In the genomic region with DNA sequence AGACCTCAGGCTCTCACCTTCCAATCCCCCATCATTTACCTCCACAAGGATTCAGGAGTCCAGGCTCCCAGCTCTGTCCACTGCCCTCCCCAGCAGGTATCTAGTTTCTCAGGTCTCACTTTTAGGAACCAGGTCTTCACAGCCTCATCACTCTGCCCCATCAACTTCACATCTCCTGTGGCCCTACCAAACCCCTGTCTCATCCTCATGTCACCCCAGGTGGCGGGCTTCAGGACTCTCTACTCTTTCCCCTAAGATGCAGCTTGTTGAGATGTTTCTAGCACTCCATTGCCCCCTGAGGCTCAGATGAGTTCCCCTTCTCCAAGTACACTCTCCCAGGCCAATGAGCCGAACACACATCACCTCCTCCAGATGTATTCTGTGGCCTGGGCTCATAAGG, we compare ENCODE assay signal across 1 cellular context.
TF ChIP-seq lines count a peak whose summit lies in the region.

No MANE protein-coding gene starts in this region.

TF ChIP-seq in WTC11, 78 proteins besides CTCF, POLR2A, EP300 and RAD21 (continued from another document):
- TF ChIP-seq, protein P1, sequence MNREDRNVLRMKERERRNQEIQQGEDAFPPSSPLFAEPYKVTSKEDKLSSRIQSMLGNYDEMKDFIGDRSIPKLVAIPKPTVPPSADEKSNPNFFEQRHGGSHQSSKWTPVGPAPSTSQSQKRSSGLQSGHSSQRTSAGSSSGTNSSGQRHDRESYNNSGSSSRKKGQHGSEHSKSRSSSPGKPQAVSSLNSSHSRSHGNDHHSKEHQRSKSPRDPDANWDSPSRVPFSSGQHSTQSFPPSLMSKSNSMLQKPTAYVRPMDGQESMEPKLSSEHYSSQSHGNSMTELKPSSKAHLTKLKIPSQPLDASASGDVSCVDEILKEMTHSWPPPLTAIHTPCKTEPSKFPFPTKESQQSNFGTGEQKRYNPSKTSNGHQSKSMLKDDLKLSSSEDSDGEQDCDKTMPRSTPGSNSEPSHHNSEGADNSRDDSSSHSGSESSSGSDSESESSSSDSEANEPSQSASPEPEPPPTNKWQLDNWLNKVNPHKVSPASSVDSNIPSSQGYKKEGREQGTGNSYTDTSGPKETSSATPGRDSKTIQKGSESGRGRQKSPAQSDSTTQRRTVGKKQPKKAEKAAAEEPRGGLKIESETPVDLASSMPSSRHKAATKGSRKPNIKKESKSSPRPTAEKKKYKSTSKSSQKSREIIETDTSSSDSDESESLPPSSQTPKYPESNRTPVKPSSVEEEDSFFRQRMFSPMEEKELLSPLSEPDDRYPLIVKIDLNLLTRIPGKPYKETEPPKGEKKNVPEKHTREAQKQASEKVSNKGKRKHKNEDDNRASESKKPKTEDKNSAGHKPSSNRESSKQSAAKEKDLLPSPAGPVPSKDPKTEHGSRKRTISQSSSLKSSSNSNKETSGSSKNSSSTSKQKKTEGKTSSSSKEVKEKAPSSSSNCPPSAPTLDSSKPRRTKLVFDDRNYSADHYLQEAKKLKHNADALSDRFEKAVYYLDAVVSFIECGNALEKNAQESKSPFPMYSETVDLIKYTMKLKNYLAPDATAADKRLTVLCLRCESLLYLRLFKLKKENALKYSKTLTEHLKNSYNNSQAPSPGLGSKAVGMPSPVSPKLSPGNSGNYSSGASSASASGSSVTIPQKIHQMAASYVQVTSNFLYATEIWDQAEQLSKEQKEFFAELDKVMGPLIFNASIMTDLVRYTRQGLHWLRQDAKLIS (CRISPR knock-in tag; IDR thresholded peaks at IDR 0.05; ENCODE audit: borderline replicate concordance) = no peak
- TF ChIP-seq ZNF263 (CRISPR knock-in tag; IDR thresholded peaks at IDR 0.05; ENCODE audit: low read depth) = no peak
- TF ChIP-seq ZNF232 (CRISPR knock-in tag; IDR thresholded peaks at IDR 0.05) = no peak
- no peak for TF ChIP-seq TEAD4 (CRISPR knock-in tag; IDR thresholded peaks at IDR 0.05)
- no peak for TF ChIP-seq NFYB (CRISPR knock-in tag; conservative IDR thresholded peaks at IDR 0.05; ENCODE audit: low read depth)
- TF ChIP-seq TCF7 (CRISPR knock-in tag; IDR thresholded peaks at IDR 0.05; ENCODE audit: low read depth) = no peak
- TF ChIP-seq, protein P2, sequence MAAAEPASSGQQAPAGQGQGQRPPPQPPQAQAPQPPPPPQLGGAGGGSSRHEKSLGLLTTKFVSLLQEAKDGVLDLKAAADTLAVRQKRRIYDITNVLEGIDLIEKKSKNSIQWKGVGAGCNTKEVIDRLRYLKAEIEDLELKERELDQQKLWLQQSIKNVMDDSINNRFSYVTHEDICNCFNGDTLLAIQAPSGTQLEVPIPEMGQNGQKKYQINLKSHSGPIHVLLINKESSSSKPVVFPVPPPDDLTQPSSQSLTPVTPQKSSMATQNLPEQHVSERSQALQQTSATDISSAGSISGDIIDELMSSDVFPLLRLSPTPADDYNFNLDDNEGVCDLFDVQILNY (CRISPR knock-in tag; IDR thresholded peaks at IDR 0.05) = no peak
- TF ChIP-seq FOXJ3 (CRISPR knock-in tag; IDR thresholded peaks at IDR 0.05; ENCODE audit: borderline replicate concordance) = no peak
- TF ChIP-seq ZNF396 (CRISPR knock-in tag; IDR thresholded peaks at IDR 0.05; ENCODE audit: borderline replicate concordance) = no peak
- TF ChIP-seq, protein P3, sequence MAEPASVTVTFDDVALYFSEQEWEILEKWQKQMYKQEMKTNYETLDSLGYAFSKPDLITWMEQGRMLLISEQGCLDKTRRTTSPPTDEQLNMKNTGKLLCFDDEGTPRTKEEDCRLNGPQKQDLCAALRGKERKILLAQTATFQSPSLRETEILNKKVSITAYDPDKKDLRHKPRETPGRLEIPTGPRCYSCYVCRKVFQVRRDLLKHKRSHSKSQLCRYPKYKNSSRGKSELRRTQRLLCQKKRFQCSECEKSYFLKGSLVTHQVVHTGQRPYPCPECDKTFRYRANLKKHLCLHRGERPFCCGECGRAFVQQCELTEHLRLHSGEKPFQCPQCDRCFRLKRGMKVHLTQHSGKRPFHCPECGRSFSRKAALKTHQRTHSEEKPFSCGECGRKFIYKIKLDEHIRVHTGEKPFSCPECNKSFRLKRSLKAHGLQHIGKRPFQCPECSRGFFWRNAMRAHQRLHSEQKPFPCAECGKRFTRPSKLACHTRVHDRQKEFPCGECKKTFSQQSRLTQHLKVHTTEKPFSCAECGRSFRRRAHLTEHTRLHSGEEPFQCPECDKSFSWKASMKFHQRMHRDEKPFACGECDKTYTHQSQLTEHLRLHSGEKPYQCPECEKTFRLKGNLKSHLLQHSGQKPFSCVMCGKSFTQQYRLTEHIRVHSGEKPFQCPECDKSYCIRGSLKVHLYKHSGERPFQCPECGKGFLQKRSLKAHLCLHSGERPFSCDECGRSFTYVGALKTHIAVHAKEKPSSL (CRISPR knock-in tag; conservative IDR thresholded peaks at IDR 0.05) = no peak
- no peak for TF ChIP-seq ESRRA (CRISPR knock-in tag; IDR thresholded peaks at IDR 0.05; ENCODE audit: borderline replicate concordance)
- TF ChIP-seq SMAD3 (CRISPR knock-in tag; IDR thresholded peaks at IDR 0.05; ENCODE audit: borderline replicate concordance) = no peak
TF ChIP-seq in WTC11: peak in this region for 0.
